Comparison of ENCODE assay signal across 1 cellular context in the genomic region with DNA sequence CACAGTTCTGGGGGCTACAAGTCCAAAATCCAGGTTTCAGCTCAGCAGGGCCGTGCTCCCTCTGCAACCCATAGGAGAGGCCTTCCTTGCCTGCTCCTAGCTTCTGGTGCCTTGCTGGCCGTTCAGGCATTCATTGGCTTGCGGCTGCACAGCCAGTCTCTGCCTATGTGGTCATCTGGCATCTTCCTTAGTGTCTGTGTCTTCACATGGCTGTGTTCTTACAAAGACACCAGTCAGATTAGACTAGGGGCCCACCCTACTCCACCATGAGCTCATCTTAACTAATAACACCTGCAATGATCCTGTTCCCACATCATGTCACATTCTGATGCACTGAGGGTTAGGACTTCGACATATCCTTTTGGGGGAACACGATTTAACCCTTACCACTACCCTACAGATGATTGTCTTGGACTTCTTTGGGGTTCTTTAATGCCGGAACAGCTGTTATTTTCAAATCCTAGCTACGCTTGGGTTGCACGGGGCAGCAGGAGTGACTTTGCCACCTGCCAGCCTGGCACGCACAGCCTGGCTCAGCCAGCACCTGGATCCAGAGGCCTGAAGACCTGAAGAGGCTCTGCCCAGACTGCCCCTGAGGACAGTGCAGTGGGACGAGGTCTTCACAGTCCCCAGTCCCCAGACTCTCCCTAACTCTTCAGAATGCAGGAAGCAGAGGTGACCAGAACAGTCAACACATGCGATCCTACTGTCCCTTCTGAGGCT.
TF ChIP-seq lines count a peak whose summit lies in the region.

No MANE protein-coding gene starts in this region.

TF ChIP-seq in HepG2, 621 proteins besides CTCF, POLR2A, EP300 and RAD21:
- TF ChIP-seq ELF4 (CRISPR knock-in tag; IDR thresholded peaks at IDR 0.05; ENCODE audit: borderline replicate concordance), result no peak
- TF ChIP-seq, protein P1, sequence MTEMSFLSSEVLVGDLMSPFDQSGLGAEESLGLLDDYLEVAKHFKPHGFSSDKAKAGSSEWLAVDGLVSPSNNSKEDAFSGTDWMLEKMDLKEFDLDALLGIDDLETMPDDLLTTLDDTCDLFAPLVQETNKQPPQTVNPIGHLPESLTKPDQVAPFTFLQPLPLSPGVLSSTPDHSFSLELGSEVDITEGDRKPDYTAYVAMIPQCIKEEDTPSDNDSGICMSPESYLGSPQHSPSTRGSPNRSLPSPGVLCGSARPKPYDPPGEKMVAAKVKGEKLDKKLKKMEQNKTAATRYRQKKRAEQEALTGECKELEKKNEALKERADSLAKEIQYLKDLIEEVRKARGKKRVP (CRISPR knock-in tag; IDR thresholded peaks at IDR 0.05), result no peak
- TF ChIP-seq MTA3 (CRISPR knock-in tag; IDR thresholded peaks at IDR 0.05), result no peak
- TF ChIP-seq ZMAT3 (CRISPR knock-in tag; conservative IDR thresholded peaks at IDR 0.05), result 0 out of 2 replicates have a peak, but pooled peaks have one; percentile 42
- no peak for TF ChIP-seq SAFB2 (CRISPR knock-in tag; IDR thresholded peaks at IDR 0.05; ENCODE audit: borderline replicate concordance, low read depth)
- no peak for TF ChIP-seq PAF1 (CRISPR knock-in tag; IDR thresholded peaks at IDR 0.05)
- TF ChIP-seq, protein P2, sequence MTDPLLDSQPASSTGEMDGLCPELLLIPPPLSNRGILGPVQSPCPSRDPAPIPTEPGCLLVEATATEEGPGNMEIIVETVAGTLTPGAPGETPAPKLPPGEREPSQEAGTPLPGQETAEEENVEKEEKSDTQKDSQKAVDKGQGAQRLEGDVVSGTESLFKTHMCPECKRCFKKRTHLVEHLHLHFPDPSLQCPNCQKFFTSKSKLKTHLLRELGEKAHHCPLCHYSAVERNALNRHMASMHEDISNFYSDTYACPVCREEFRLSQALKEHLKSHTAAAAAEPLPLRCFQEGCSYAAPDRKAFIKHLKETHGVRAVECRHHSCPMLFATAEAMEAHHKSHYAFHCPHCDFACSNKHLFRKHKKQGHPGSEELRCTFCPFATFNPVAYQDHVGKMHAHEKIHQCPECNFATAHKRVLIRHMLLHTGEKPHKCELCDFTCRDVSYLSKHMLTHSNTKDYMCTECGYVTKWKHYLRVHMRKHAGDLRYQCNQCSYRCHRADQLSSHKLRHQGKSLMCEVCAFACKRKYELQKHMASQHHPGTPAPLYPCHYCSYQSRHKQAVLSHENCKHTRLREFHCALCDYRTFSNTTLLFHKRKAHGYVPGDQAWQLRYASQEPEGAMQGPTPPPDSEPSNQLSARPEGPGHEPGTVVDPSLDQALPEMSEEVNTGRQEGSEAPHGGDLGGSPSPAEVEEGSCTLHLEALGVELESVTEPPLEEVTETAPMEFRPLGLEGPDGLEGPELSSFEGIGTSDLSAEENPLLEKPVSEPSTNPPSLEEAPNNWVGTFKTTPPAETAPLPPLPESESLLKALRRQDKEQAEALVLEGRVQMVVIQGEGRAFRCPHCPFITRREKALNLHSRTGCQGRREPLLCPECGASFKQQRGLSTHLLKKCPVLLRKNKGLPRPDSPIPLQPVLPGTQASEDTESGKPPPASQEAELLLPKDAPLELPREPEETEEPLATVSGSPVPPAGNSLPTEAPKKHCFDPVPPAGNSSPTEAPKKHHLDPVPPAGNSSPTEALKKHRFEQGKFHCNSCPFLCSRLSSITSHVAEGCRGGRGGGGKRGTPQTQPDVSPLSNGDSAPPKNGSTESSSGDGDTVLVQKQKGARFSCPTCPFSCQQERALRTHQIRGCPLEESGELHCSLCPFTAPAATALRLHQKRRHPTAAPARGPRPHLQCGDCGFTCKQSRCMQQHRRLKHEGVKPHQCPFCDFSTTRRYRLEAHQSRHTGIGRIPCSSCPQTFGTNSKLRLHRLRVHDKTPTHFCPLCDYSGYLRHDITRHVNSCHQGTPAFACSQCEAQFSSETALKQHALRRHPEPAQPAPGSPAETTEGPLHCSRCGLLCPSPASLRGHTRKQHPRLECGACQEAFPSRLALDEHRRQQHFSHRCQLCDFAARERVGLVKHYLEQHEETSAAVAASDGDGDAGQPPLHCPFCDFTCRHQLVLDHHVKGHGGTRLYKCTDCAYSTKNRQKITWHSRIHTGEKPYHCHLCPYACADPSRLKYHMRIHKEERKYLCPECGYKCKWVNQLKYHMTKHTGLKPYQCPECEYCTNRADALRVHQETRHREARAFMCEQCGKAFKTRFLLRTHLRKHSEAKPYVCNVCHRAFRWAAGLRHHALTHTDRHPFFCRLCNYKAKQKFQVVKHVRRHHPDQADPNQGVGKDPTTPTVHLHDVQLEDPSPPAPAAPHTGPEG (CRISPR knock-in tag; IDR thresholded peaks at IDR 0.05), result no peak
- TF ChIP-seq ZNF263 (CRISPR knock-in tag; IDR thresholded peaks at IDR 0.05), result 0 out of 2 replicates have a peak, but pooled peaks have one; percentile 39
- no peak for TF ChIP-seq U2AF1 (optimal IDR thresholded peaks at IDR 0.05; ENCODE audit: low read depth, low read length)
- no peak for TF ChIP-seq CEBPG (CRISPR knock-in tag; IDR thresholded peaks at IDR 0.05)
- no peak for TF ChIP-seq ZNF33A (CRISPR knock-in tag; IDR thresholded peaks at IDR 0.05; ENCODE audit: borderline replicate concordance)
- TF ChIP-seq ZNF558 (CRISPR knock-in tag; IDR thresholded peaks at IDR 0.05; ENCODE audit: borderline replicate concordance), result no peak
- TF ChIP-seq ZNF891 (CRISPR knock-in tag; IDR thresholded peaks at IDR 0.05), result no peak
- TF ChIP-seq, protein P3, sequence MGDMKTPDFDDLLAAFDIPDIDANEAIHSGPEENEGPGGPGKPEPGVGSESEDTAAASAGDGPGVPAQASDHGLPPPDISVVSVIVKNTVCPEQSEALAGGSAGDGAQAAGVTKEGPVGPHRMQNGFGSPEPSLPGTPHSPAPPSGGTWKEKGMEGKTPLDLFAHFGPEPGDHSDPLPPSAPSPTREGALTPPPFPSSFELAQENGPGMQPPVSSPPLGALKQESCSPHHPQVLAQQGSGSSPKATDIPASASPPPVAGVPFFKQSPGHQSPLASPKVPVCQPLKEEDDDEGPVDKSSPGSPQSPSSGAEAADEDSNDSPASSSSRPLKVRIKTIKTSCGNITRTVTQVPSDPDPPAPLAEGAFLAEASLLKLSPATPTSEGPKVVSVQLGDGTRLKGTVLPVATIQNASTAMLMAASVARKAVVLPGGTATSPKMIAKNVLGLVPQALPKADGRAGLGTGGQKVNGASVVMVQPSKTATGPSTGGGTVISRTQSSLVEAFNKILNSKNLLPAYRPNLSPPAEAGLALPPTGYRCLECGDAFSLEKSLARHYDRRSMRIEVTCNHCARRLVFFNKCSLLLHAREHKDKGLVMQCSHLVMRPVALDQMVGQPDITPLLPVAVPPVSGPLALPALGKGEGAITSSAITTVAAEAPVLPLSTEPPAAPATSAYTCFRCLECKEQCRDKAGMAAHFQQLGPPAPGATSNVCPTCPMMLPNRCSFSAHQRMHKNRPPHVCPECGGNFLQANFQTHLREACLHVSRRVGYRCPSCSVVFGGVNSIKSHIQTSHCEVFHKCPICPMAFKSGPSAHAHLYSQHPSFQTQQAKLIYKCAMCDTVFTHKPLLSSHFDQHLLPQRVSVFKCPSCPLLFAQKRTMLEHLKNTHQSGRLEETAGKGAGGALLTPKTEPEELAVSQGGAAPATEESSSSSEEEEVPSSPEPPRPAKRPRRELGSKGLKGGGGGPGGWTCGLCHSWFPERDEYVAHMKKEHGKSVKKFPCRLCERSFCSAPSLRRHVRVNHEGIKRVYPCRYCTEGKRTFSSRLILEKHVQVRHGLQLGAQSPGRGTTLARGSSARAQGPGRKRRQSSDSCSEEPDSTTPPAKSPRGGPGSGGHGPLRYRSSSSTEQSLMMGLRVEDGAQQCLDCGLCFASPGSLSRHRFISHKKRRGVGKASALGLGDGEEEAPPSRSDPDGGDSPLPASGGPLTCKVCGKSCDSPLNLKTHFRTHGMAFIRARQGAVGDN (CRISPR knock-in tag; IDR thresholded peaks at IDR 0.05), result no peak
- no peak for TF ChIP-seq NFYC (CRISPR knock-in tag; IDR thresholded peaks at IDR 0.05)
- TF ChIP-seq, protein P4, sequence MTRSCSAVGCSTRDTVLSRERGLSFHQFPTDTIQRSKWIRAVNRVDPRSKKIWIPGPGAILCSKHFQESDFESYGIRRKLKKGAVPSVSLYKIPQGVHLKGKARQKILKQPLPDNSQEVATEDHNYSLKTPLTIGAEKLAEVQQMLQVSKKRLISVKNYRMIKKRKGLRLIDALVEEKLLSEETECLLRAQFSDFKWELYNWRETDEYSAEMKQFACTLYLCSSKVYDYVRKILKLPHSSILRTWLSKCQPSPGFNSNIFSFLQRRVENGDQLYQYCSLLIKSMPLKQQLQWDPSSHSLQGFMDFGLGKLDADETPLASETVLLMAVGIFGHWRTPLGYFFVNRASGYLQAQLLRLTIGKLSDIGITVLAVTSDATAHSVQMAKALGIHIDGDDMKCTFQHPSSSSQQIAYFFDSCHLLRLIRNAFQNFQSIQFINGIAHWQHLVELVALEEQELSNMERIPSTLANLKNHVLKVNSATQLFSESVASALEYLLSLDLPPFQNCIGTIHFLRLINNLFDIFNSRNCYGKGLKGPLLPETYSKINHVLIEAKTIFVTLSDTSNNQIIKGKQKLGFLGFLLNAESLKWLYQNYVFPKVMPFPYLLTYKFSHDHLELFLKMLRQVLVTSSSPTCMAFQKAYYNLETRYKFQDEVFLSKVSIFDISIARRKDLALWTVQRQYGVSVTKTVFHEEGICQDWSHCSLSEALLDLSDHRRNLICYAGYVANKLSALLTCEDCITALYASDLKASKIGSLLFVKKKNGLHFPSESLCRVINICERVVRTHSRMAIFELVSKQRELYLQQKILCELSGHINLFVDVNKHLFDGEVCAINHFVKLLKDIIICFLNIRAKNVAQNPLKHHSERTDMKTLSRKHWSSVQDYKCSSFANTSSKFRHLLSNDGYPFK (CRISPR knock-in tag; IDR thresholded peaks at IDR 0.05; ENCODE audit: borderline replicate concordance), result no peak
- no peak for TF ChIP-seq SETDB1 (CRISPR knock-in tag; IDR thresholded peaks at IDR 0.05; ENCODE audit: borderline replicate concordance)
- TF ChIP-seq ZNF567 (CRISPR knock-in tag; IDR thresholded peaks at IDR 0.05; ENCODE audit: borderline replicate concordance), result no peak
- no peak for TF ChIP-seq HNF4G (IDR thresholded peaks at IDR 0.05; ENCODE audit: borderline replicate concordance, low read depth, low read length)
- no peak for TF ChIP-seq HNF4G (CRISPR knock-in tag; IDR thresholded peaks at IDR 0.05; ENCODE audit: borderline replicate concordance, low read depth)
- no peak for TF ChIP-seq HDAC2 (CRISPR knock-in tag; IDR thresholded peaks at IDR 0.05)
- no peak for TF ChIP-seq THAP11 (CRISPR knock-in tag; IDR thresholded peaks at IDR 0.05)
- TF ChIP-seq SOX13 (IDR thresholded peaks at IDR 0.05), result no peak
- TF ChIP-seq SOX13 (CRISPR knock-in tag; conservative IDR thresholded peaks at IDR 0.05 in 1 of 2, IDR thresholded peaks at IDR 0.05 in 1 of 2), result no peak
- 0 out of 2 replicates have a peak, but pooled peaks have one; percentile 53 for TF ChIP-seq ZNF879 (CRISPR knock-in tag; IDR thresholded peaks at IDR 0.05)
- no peak for TF ChIP-seq ZNF562 (CRISPR knock-in tag; IDR thresholded peaks at IDR 0.05; ENCODE audit: borderline replicate concordance)
- TF ChIP-seq, protein P5, sequence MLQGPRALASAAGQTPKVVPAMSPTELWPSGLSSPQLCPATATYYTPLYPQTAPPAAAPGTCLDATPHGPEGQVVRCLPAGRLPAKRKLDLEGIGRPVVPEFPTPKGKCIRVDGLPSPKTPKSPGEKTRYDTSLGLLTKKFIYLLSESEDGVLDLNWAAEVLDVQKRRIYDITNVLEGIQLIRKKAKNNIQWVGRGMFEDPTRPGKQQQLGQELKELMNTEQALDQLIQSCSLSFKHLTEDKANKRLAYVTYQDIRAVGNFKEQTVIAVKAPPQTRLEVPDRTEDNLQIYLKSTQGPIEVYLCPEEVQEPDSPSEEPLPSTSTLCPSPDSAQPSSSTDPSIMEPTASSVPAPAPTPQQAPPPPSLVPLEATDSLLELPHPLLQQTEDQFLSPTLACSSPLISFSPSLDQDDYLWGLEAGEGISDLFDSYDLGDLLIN (CRISPR knock-in tag; IDR thresholded peaks at IDR 0.05; ENCODE audit: borderline replicate concordance), result no peak
- TF ChIP-seq, protein P6, sequence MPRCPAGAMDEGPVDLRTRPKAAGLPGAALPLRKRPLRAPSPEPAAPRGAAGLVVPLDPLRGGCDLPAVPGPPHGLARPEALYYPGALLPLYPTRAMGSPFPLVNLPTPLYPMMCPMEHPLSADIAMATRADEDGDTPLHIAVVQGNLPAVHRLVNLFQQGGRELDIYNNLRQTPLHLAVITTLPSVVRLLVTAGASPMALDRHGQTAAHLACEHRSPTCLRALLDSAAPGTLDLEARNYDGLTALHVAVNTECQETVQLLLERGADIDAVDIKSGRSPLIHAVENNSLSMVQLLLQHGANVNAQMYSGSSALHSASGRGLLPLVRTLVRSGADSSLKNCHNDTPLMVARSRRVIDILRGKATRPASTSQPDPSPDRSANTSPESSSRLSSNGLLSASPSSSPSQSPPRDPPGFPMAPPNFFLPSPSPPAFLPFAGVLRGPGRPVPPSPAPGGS (CRISPR knock-in tag; IDR thresholded peaks at IDR 0.05), result no peak
- no peak for TF ChIP-seq ZKSCAN8 (CRISPR knock-in tag; IDR thresholded peaks at IDR 0.05; ENCODE audit: borderline replicate concordance)
- no peak for TF ChIP-seq CBFB (CRISPR knock-in tag; IDR thresholded peaks at IDR 0.05)
- no peak for TF ChIP-seq PCBP1 (IDR thresholded peaks at IDR 0.05; ENCODE audit: borderline replicate concordance, low read depth, low read length)
- peak; percentile 32; the same call in 1 of the 2 replicates for TF ChIP-seq ZNF652 (CRISPR knock-in tag; IDR thresholded peaks at IDR 0.05; ENCODE audit: borderline replicate concordance, low read depth)
